12 cellular contexts compared by ENCODE assay signal in the genomic region with DNA sequence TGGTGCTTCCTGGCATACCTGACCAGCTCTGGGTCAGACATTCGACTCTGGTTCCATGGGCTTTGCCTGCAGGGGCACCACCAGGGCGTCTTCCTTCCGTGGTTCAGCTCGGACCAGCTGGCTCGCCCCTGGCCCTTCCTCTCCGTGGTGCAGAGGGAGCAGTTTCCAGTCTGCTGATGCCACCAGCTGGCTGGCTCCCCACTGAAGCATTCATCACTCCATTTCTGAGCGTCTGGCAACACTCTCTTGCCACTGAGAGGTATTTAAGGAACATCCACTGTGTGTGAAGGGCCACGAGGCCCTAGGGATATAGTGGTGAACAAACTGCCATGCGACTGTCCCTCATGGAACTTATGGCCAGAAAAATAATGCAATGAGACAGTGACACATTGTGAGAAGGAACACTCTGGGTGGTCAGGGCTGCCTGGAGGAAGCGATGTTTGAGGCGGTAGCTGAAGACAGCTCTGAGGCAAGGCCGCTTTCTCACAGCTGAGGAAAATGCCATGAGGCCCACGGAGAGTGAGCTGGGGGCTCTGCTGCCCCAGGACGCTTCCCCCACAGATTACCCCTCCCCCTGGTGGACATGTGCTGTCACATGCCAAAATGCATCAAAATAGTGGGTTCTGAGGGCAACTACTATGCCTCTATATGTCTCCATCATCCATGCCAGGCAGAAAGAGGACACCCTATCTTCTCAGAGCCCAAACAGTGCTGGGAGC. TPM values are rescaled to one million over a fixed set of nuclear protein-coding genes. Genes with fewer than 3 reads are reported as not detected.
DNase-seq lines count a peak whose midpoint lies in the region; ATAC-seq and TF ChIP-seq lines count a peak whose summit lies in the region.
"Had no signal": no experiment of that assay in that cellular context is flagged by ENCODE, and none has a peak within 500 bp of the region (broad histone marks: within the 10 kb centered on the region; RNA-seq: fewer than 3 reads in every experiment).

No MANE protein-coding gene starts in this region.

- H3K4me3 ChIP-seq in OCI-LY7 (ENCODE audit: low read depth, low read length, poor library complexity, severe bottlenecking) (no peak overlapping the region), fibroblast of pulmonary artery (replicated peaks; ENCODE audit: low read depth, low read length) (no peak overlapping the region), stomach smooth muscle (ENCODE audit: low read length in 2 of 2) (peak overlapping the region in 1 of 2 donors; percentile 22)

- peaks cover 5% of the 10 kb centered on the region for H3K4me1 Mint-ChIP-seq in activated CD4-positive, alpha-beta memory T cell treated with anti-CD3 and anti-CD28 coated beads for 36 hours (ENCODE audit: low read depth)

- no TSS peak for BruUV-seq in OCI-LY7 (replicated peaks; lab: Mats Ljungman, UMichigan)

- no peak overlapping the region for H2AFZ ChIP-seq in OCI-LY7 (ENCODE audit: low read length)

- H3K9me3 Mint-ChIP-seq in activated CD4-positive, alpha-beta memory T cell treated with anti-CD3 and anti-CD28 coated beads for 36 hours, result no peaks in the 10 kb centered on the region
- H3K9me3 Mint-ChIP-seq: activated T-cell treated with anti-CD3 and anti-CD28 coated beads, Interleukin-2, amount 50 U/mL, for 4 hours had no signal

- H3K36me3 ChIP-seq in OCI-LY7 (ENCODE audit: insufficient read depth, low read length) (no peaks in the 10 kb centered on the region), stomach smooth muscle (ENCODE audit: control insufficient read depth in 2 of 2, insufficient read depth in 2 of 2, low read length in 2 of 2) (peaks cover 0 to 6% of the 10 kb centered on the region in 2 donors)

- no peaks in the 10 kb centered on the region for H3K36me3 Mint-ChIP-seq in activated CD4-positive, alpha-beta memory T cell treated with anti-CD3 and anti-CD28 coated beads for 36 hours

- POLR2A ChIA-PET in OCI-LY7 (lab: Charles Lee), result no interaction called here
- POLR2A ChIA-PET in activated CD4-positive, alpha-beta memory T cell treated with anti-CD3 and anti-CD28 coated beads for 36 hours (lab: Charles Lee), result no interaction called here

- no peaks in the 10 kb centered on the region for H3K27me3 ChIP-seq in stomach smooth muscle (ENCODE audit: control insufficient read depth in 1 of 2, insufficient read depth in 2 of 2, low read length in 2 of 2)

- H4K20me1 ChIP-seq in OCI-LY7 (ENCODE audit: insufficient read depth, low read length), result no peaks in the 10 kb centered on the region

- H3K27me3 Mint-ChIP-seq in activated CD4-positive, alpha-beta memory T cell treated with anti-CD3 and anti-CD28 coated beads for 36 hours, result no peaks in the 10 kb centered on the region

- CTCF ChIA-PET in OCI-LY7 (lab: Charles Lee; ENCODE audit: unreplicated experiment), result interaction anchor here (1.1 kb wide), 1 partner anchor 35 kb away, joined by 3 read pairs; no protein-coding TSS in a partner anchor
- CTCF ChIA-PET in activated CD4-positive, alpha-beta memory T cell treated with anti-CD3 and anti-CD28 coated beads for 36 hours (lab: Charles Lee), result interaction anchor here (0.6 to 1.0 kb wide), 5 partner anchors 9 to 34 kb away, joined by 3 to 6 read pairs (median 3); no protein-coding TSS in a partner anchor

- no peaks in the 10 kb centered on the region for H3K9me3 ChIP-seq in OCI-LY7 (ENCODE audit: low read length)
- no peaks in the 10 kb centered on the region for H3K9me3 ChIP-seq in stomach smooth muscle (ENCODE audit: control insufficient read depth in 2 of 2, low read length in 2 of 2)

- no peaks in the 10 kb centered on the region for H3K9me2 ChIP-seq in OCI-LY7 (ENCODE audit: insufficient read depth, low read length)

- H3K27ac ChIP-seq in OCI-LY7 (ENCODE audit: low read depth, low read length, poor library complexity, severe bottlenecking) (no peak overlapping the region), stomach smooth muscle (ENCODE audit: low read length) (peak overlapping the region; percentile 18)

- intact Hi-C loops in OCI-LY7 (cut with micrococcal nuclease; ENCODE audit: unreplicated experiment), result no loop called here
- intact Hi-C loops in activated CD4-positive, alpha-beta memory T cell treated with anti-CD3 and anti-CD28 coated beads for 36 hours (cut with micrococcal nuclease), result no loop called here

- H3K79me2 ChIP-seq in OCI-LY7 (ENCODE audit: insufficient read depth, low read depth, low read length), result no peaks in the 10 kb centered on the region

- H3K4me1 ChIP-seq in OCI-LY7 (ENCODE audit: insufficient read depth, low read length, poor library complexity, severe bottlenecking) (no peaks in the 10 kb centered on the region), stomach smooth muscle (ENCODE audit: control insufficient read depth, insufficient read depth, low read length) (peaks cover 50% of the 10 kb centered on the region)

- no peak overlapping the region for H3K4me3 Mint-ChIP-seq in activated CD4-positive, alpha-beta memory T cell treated with anti-CD3 and anti-CD28 coated beads for 36 hours
- H3K4me3 Mint-ChIP-seq: activated T-cell treated with anti-CD3 and anti-CD28 coated beads, Interleukin-2, amount 50 U/mL, for 4 hours had no signal

- peak; percentile 66 for TF ChIP-seq CTCF in OCI-LY7 (conservative IDR thresholded peaks at IDR 0.05; ENCODE audit: low read length)
- TF ChIP-seq CTCF in fibroblast of pulmonary artery (IDR thresholded peaks at IDR 0.05; ENCODE audit: low read length, missing control alignments), result peak; percentile 34

- peak; percentile 12 for DNase-seq in DMS 273 (lab: John Stamatoyannopoulos, UW; ENCODE audit: unreplicated experiment)
- no peak for DNase-seq in DMS 273 treated with DMSO at 0.1 percent for 48 hours (lab: John Stamatoyannopoulos, UW)
- DNase-seq in OCI-LY7 (ENCODE audit: low spot score), result peak; percentile 18
- DNase-seq in fibroblast of pulmonary artery (ENCODE audit: low read depth), result no peak
- no peak for DNase-seq in stimulated activated CD4-positive, alpha-beta T cell treated with anti-CD3 and anti-CD28 coated beads, Interleukin-4, amount 100 ng/mL, for 1 hour
- no peak for DNase-seq in activated CD4-positive, alpha-beta memory T cell treated with anti-CD3 and anti-CD28 coated beads for 36 hours
- DNase-seq: 8988T; activated T-cell treated with anti-CD3 and anti-CD28 coated beads, Interleukin-2, amount 50 U/mL, for 4 hours; effector CD4-positive, alpha-beta T cell; NCI-H1105 had no signal

- no peak overlapping the region for H3K9ac ChIP-seq in stomach smooth muscle (ENCODE audit: low read length in 2 of 2)

- no peak overlapping the region for H3K27ac Mint-ChIP-seq in activated CD4-positive, alpha-beta memory T cell treated with anti-CD3 and anti-CD28 coated beads for 36 hours

- H3K4me2 ChIP-seq in OCI-LY7 (ENCODE audit: low read length), result no peak overlapping the region

- ATAC-seq in GM21381 (IDR thresholded peaks at IDR 0.05; ENCODE audit: unreplicated experiment), result no peak
- ATAC-seq: activated T-cell treated with anti-CD3 and anti-CD28 coated beads, Interleukin-2, amount 50 U/mL, for 4 hours had no signal

RNA-seq across cellular contexts. Expression of gene ARFGAP3, which starts 44.9 kb away (rescaled TPM):
- total RNA-seq in OCI-LY7 (2014; rRNA removed; shearing (Covaris generic)), result 24.2 and 29.9 TPM in 2 replicates
- total RNA-seq in OCI-LY7 (2022), result 47.0 and 49.0 TPM in 2 replicates
- 10 to 100 TPM; 40.6 to 45.5 TPM for total RNA-seq in activated CD4-positive, alpha-beta memory T cell treated with anti-CD3 and anti-CD28 coated beads for 36 hours

Comparison
In these comparisons a context has a peak if more than half of its experiments do, and no peak if none do; other contexts are left out.
1. DNase-seq: peak in DMS 273 (single experiment) and OCI-LY7 (single experiment); none in DMS 273 treated with DMSO at 0.1 percent for 48 hours (single experiment), fibroblast of pulmonary artery (single experiment), stimulated activated CD4-positive, alpha-beta T cell treated with anti-CD3 and anti-CD28 coated beads, Interleukin-4, amount 100 ng/mL, for 1 hour (single experiment) and activated CD4-positive, alpha-beta memory T cell treated with anti-CD3 and anti-CD28 coated beads for 36 hours (single experiment).